ENCODE assay signal across 8 cellular contexts in the genomic region with DNA sequence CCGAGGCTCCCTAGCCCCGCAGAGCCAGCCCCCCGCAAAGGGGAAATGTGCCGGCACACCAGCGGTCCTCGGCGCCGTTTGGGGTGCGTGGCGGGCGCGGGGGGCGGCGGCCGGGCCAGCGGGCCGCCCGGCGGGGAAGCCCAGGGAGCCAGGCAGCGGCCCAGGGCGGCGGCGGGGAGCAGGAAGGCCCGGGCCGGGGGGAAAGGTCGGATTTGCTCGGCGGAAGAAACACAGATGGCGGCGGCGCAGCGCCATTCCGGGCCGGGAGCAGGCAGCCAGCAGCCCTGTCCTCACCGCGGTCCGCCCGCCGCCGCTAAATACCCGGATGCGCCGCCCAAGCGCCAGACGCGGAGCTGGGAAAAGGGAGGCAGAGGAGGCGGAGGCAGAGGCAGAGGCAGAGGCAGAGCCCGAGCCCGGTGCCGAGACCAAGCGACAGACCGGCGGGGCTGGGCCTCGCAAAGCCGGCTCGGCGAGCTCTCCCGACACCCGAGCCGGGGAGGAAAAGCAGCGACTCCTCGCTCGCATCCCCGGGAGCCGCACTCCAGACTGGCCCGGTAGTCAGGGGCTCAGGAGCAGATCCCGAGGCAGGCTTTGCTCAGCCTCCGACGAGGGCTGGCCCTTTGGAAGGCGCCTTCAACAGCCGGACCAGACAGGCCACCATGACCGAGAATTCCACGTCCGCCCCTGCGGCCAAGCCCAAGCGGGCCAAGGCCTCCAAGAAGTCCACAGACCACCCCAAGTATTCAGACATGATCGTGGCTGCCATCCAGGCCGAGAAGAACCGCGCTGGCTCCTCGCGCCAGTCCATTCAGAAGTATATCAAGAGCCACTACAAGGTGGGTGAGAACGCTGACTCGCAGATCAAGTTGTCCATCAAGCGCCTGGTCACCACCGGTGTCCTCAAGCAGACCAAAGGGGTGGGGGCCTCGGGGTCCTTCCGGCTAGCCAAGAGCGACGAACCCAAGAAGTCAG. TPM values are rescaled to one million over a fixed set of nuclear protein-coding genes. Genes with fewer than 3 reads are reported as not detected.
DNase-seq lines count a peak whose midpoint lies in the region; ATAC-seq and TF ChIP-seq lines count a peak whose summit lies in the region.

No MANE protein-coding gene starts in this region.

- DNase-seq in GM13977 (ENCODE audit: low spot score) (peak; percentile 71), NCI-H460 (ENCODE audit: extremely low read depth, low read depth) (peak; percentile 49), lower leg skin (ENCODE audit: low spot score in 2 of 2) (peak; percentile 87 to 98)
- DNase-seq in activated CD8-positive, alpha-beta T cell treated with anti-CD3 and anti-CD28 coated beads, Interleukin-2, amount 10 ng/mL, durations not matched to agents 7 days and 5 days = peak; percentile 71
- DNase-seq in stimulated activated CD4-positive, alpha-beta T cell treated with anti-CD3 and anti-CD28 coated beads, Interleukin-2, amount 100 ng/mL, for 4 hours (ENCODE audit: low read depth) = peak; percentile 52

- H3K9me3 ChIP-seq in ectodermal cell (ENCODE audit: control insufficient read depth, low read length) = no peaks in the 10 kb centered on the region

- H3K4me3 Mint-ChIP-seq in activated CD8-positive, alpha-beta T cell treated with anti-CD3 and anti-CD28 coated beads, Interleukin-2, amount 10 ng/mL, durations not matched to agents 7 days and 5 days = peak overlapping the region; percentile 71

- peaks cover 19% of the 10 kb centered on the region for H3K4me1 ChIP-seq in ectodermal cell (ENCODE audit: control insufficient read depth, insufficient read depth, low read length)

- H3K36me3 Mint-ChIP-seq in activated CD8-positive, alpha-beta T cell treated with anti-CD3 and anti-CD28 coated beads, Interleukin-2, amount 10 ng/mL, durations not matched to agents 7 days and 5 days (ENCODE audit: low read depth) = no peaks in the 10 kb centered on the region

- in situ Hi-C loops in GM13977 (cut with MboI; ENCODE audit: low pct_unique_long_range_greater_than_20kb, low sequenced_read_pairs, unreplicated experiment) = no loop called here

- no peak overlapping the region for H3K27ac ChIP-seq in ectodermal cell (ENCODE audit: insufficient read depth, low read depth, low read length, poor library complexity, severe bottlenecking)

- H3K4me1 Mint-ChIP-seq in activated CD8-positive, alpha-beta T cell treated with anti-CD3 and anti-CD28 coated beads, Interleukin-2, amount 10 ng/mL, durations not matched to agents 7 days and 5 days (ENCODE audit: low read depth) = peaks cover 58% of the 10 kb centered on the region

- ATAC-seq in activated CD8-positive, alpha-beta T cell treated with anti-CD3 and anti-CD28 coated beads, Interleukin-2, amount 10 ng/mL, durations not matched to agents 7 days and 5 days = peak; percentile 14
- ATAC-seq in HG03280 (IDR thresholded peaks at IDR 0.05; ENCODE audit: unreplicated experiment) (no peak), HG03095 (IDR thresholded peaks at IDR 0.05; ENCODE audit: unreplicated experiment) (no peak)

- no peaks in the 10 kb centered on the region for H3K36me3 ChIP-seq in ectodermal cell (ENCODE audit: control insufficient read depth, insufficient read depth, low read length)

- POLR2A ChIA-PET in activated CD8-positive, alpha-beta T cell treated with anti-CD3 and anti-CD28 coated beads, Interleukin-2, amount 10 ng/mL, durations not matched to agents 7 days and 5 days (lab: Charles Lee) = interaction anchor here (0.9 to 1.0 kb wide), 2 partner anchors 10 to 239 kb away, joined by 3 read pairs; no protein-coding TSS in a partner anchor

- CTCF ChIA-PET in activated CD8-positive, alpha-beta T cell treated with anti-CD3 and anti-CD28 coated beads, Interleukin-2, amount 10 ng/mL, durations not matched to agents 7 days and 5 days (lab: Charles Lee) = interaction anchor here (0.7 to 1.3 kb wide), 5 partner anchors 12 to 238 kb away, joined by 3 to 4 read pairs (median 3); no protein-coding TSS in a partner anchor

- WGBS in ectodermal cell, 2 experiments = 17 to 18% methylated on average over 90 of the region's 90 CpGs
- 6% methylated on average over 7 to 30 of the region's 90 CpGs for WGBS in lower leg skin, 2 donors

- no peaks in the 10 kb centered on the region for H3K9me3 Mint-ChIP-seq in activated CD8-positive, alpha-beta T cell treated with anti-CD3 and anti-CD28 coated beads, Interleukin-2, amount 10 ng/mL, durations not matched to agents 7 days and 5 days (ENCODE audit: insufficient read depth)

- TF ChIP-seq POLR2A in lower leg skin (IDR thresholded peaks at IDR 0.05) = no peak

- TF ChIP-seq CTCF in GM13977 (IDR thresholded peaks at IDR 0.05; ENCODE audit: extremely low read depth, insufficient read depth, missing control alignments) (no peak), lower leg skin (IDR thresholded peaks at IDR 0.05) (no peak)

- peak overlapping the region; percentile 43 for H3K27ac Mint-ChIP-seq in activated CD8-positive, alpha-beta T cell treated with anti-CD3 and anti-CD28 coated beads, Interleukin-2, amount 10 ng/mL, durations not matched to agents 7 days and 5 days

- H3K27me3 ChIP-seq in ectodermal cell (ENCODE audit: control insufficient read depth, insufficient read depth, low read length, poor library complexity, severe bottlenecking) = peaks cover 52% of the 10 kb centered on the region

- peak overlapping the region; percentile 72 for H3K4me3 ChIP-seq in ectodermal cell (ENCODE audit: insufficient read depth, low read depth, low read length)
- peak overlapping the region; percentile 63 for H3K4me3 ChIP-seq in lower leg skin (ENCODE audit: low read depth, poor library complexity, severe bottlenecking)

- peaks cover 46% of the 10 kb centered on the region for H3K27me3 Mint-ChIP-seq in activated CD8-positive, alpha-beta T cell treated with anti-CD3 and anti-CD28 coated beads, Interleukin-2, amount 10 ng/mL, durations not matched to agents 7 days and 5 days (ENCODE audit: low read depth)

- intact Hi-C loops in lower leg skin (cut with DNase I; ENCODE audit: low total_unique reads) = loop anchor here (5.0 kb wide), 1 partner anchor 332 kb away; no protein-coding TSS in a partner anchor

RNA-seq across cellular contexts. Expression of gene GCAT, which starts 2.6 kb away (rescaled TPM):
- 4.0 and 5.6 TPM in 2 replicates for total RNA-seq in NCI-H460 (2014; rRNA removed; shearing (Covaris generic))
- polyA plus RNA-seq in NCI-H460 (2014; cell fraction: nucleus; rRNA removed) = 16.5 and 20.1 TPM in 2 replicates
- 10 to 100 TPM; 14.3 to 18.3 TPM for total RNA-seq in activated CD8-positive, alpha-beta T cell treated with anti-CD3 and anti-CD28 coated beads, Interleukin-2, amount 10 ng/mL, durations not matched to agents 7 days and 5 days
- polyA plus RNA-seq in ectodermal cell (2013, experiment 1 of 4) = 15.3 TPM
- polyA plus RNA-seq in ectodermal cell (2013, experiment 2 of 4) = 13.0 TPM
- polyA plus RNA-seq in ectodermal cell (2013, experiment 3 of 4) = 11.3 TPM
- polyA plus RNA-seq in ectodermal cell (2013, experiment 4 of 4) = 11.7 TPM
- total RNA-seq in lower leg skin = 10 to 100 TPM; 12.5 to 20.4 (median 16.2) TPM

RNA-seq across cellular contexts. Expression of gene GALR3, which starts 18.0 kb away (rescaled TPM):
- total RNA-seq in NCI-H460 (2014; rRNA removed; shearing (Covaris generic)) = not detected in 2 replicates
- not detected in 2 replicates for polyA plus RNA-seq in NCI-H460 (2014; cell fraction: nucleus; rRNA removed)
- total RNA-seq in activated CD8-positive, alpha-beta T cell treated with anti-CD3 and anti-CD28 coated beads, Interleukin-2, amount 10 ng/mL, durations not matched to agents 7 days and 5 days = under 1 TPM in 1 of 2 experiments, not detected in 1; 0.24 TPM
- not detected for polyA plus RNA-seq in ectodermal cell (2013, experiment 1 of 4)
- polyA plus RNA-seq in ectodermal cell (2013, experiment 2 of 4) = not detected
- polyA plus RNA-seq in ectodermal cell (2013, experiment 3 of 4) = 0.43 TPM
- 0.28 TPM for polyA plus RNA-seq in ectodermal cell (2013, experiment 4 of 4)
- not detected for total RNA-seq in lower leg skin

RNA-seq across cellular contexts. Expression of gene ANKRD54, which starts 39.0 kb away (rescaled TPM):
- 8.1 and 8.4 TPM in 2 replicates for total RNA-seq in NCI-H460 (2014; rRNA removed; shearing (Covaris generic))
- 22.0 and 57.2 TPM in 2 replicates for polyA plus RNA-seq in NCI-H460 (2014; cell fraction: nucleus; rRNA removed)
- 10 to 100 TPM; 28.6 to 29.9 TPM for total RNA-seq in activated CD8-positive, alpha-beta T cell treated with anti-CD3 and anti-CD28 coated beads, Interleukin-2, amount 10 ng/mL, durations not matched to agents 7 days and 5 days
- polyA plus RNA-seq in ectodermal cell (2013, experiment 1 of 4) = 22.0 TPM
- 18.2 TPM for polyA plus RNA-seq in ectodermal cell (2013, experiment 2 of 4)
- polyA plus RNA-seq in ectodermal cell (2013, experiment 3 of 4) = 15.4 TPM
- 17.1 TPM for polyA plus RNA-seq in ectodermal cell (2013, experiment 4 of 4)
- total RNA-seq in lower leg skin = 10 to 100 TPM; 36.2 to 61.6 (median 53.0) TPM

RNA-seq across cellular contexts. Expression of gene EIF3L, which starts 44.0 kb away (rescaled TPM):
- total RNA-seq in NCI-H460 (2014; rRNA removed; shearing (Covaris generic)) = 270 and 290 TPM in 2 replicates
- 113 and 172 TPM in 2 replicates for polyA plus RNA-seq in NCI-H460 (2014; cell fraction: nucleus; rRNA removed)
- total RNA-seq in activated CD8-positive, alpha-beta T cell treated with anti-CD3 and anti-CD28 coated beads, Interleukin-2, amount 10 ng/mL, durations not matched to agents 7 days and 5 days = 100 to 1,000 TPM; 391 to 410 TPM
- polyA plus RNA-seq in ectodermal cell (2013, experiment 1 of 4) = 672 TPM
- 692 TPM for polyA plus RNA-seq in ectodermal cell (2013, experiment 2 of 4)
- polyA plus RNA-seq in ectodermal cell (2013, experiment 3 of 4) = 584 TPM
- 664 TPM for polyA plus RNA-seq in ectodermal cell (2013, experiment 4 of 4)
- 100 to 1,000 TPM; 392 to 558 (median 489) TPM for total RNA-seq in lower leg skin
